Comparison of ENCODE assay signal across 23 cellular contexts in genomic region chr6:168565112-168565511, GRCh38.
"Had no signal": no experiment of that assay in that cellular context is flagged by ENCODE, and none has a peak within 500 bp of the region (broad histone marks: within the 10 kb centered on the region; RNA-seq: fewer than 3 reads in every experiment).

No MANE protein-coding gene starts in this region.

- H3K4me3 Mint-ChIP-seq: immature natural killer cell, mesothelial cell of epicardium, naive B cell had no signal

- ATAC-seq: esophagus mucosa, foreskin keratinocyte, gastroesophageal sphincter, heart left ventricle, left cardiac atrium, left lung, left ventricle myocardium superior, lower lobe of right lung, mucosa of descending colon had no signal

- H3K9me3 Mint-ChIP-seq: immature natural killer cell had no signal

- H3K36me3 ChIP-seq: esophagus squamous epithelium, gastroesophageal sphincter, left lung, lower lobe of right lung had no signal

- H3K36me3 Mint-ChIP-seq: immature natural killer cell, mesothelial cell of epicardium, naive B cell had no signal

- H3K9me3 ChIP-seq: esophagus squamous epithelium, gastroesophageal sphincter, heart left ventricle, lower lobe of right lung, mucosa of descending colon had no signal

- H3K4me1 Mint-ChIP-seq: naive B cell had no signal

- H3K27ac ChIP-seq: coronary artery, dorsolateral prefrontal cortex, epithelial cell of prostate, foreskin keratinocyte, gastroesophageal sphincter, heart left ventricle, hepatocyte, left lung, lower lobe of right lung had no signal

- H3K27me3 ChIP-seq: esophagus squamous epithelium, foreskin keratinocyte, gastroesophageal sphincter had no signal

- H3K4me1 ChIP-seq: esophagus squamous epithelium, foreskin keratinocyte, gastroesophageal sphincter, left lung, lower lobe of right lung had no signal

- H3K27ac Mint-ChIP-seq: immature natural killer cell, mesothelial cell of epicardium, naive B cell had no signal

- DNase-seq: dermis blood vessel endothelial cell; dorsolateral prefrontal cortex; effector CD4-positive, alpha-beta T cell; effector memory CD4-positive, alpha-beta T cell; erythroblast; esophagus squamous epithelium; foreskin keratinocyte; heart left ventricle; hypothalamus; immature natural killer cell; left cardiac atrium; left lung; left ventricle myocardium superior; lower lobe of right lung; mesenchymal stem cell; mucosa of descending colon; naive B cell had no signal

- H3K4me3 ChIP-seq: coronary artery, dorsolateral prefrontal cortex, esophagus squamous epithelium, gastroesophageal sphincter, heart left ventricle, hepatocyte, left lung, lower lobe of right lung, mucosa of descending colon had no signal
